30 cellular contexts compared by ENCODE assay signal in genomic region chr6:39669117-39669690, GRCh38. TPM values are rescaled to one million over a fixed set of nuclear protein-coding genes. Genes with fewer than 3 reads are reported as not detected.
DNase-seq lines count a peak whose midpoint lies in the region; ATAC-seq, FAIRE-seq and TF ChIP-seq lines count a peak whose summit lies in the region.
"Had no signal": no experiment of that assay in that cellular context is flagged by ENCODE, and none has a peak within 500 bp of the region (broad histone marks: within the 10 kb centered on the region; RNA-seq: fewer than 3 reads in every experiment).

No MANE protein-coding gene starts in this region.

- intact Hi-C loops in GM12878 (cut with micrococcal nuclease; ENCODE audit: unreplicated experiment) = no loop called here
- intact Hi-C loops in activated CD4-positive, alpha-beta T cell treated with anti-CD3 and anti-CD28 coated beads, Interleukin-2, amount 10 ng/mL, durations not matched to agents 24 days and 14 days (cut with micrococcal nuclease) = no loop called here

- peak; percentile 13 for FAIRE-seq in GM12878 (lab: Jason Lieb, UNC)

- H3K9me3 ChIP-seq in HUES48 (ENCODE audit: control insufficient read depth, insufficient read depth, low read length) = peaks cover 3% of the 10 kb centered on the region
- H3K9me3 ChIP-seq in GM12878 (replicated peaks; ENCODE audit: control insufficient read depth, insufficient read depth, low read length) = no peaks in the 10 kb centered on the region; the same call in 2 of the 3 replicates

- TF ChIP-seq POLR2A in GM12878 (IDR thresholded peaks at IDR 0.05; ENCODE audit: low read depth, low read length) = no peak

- peaks cover 17% of the 10 kb centered on the region for H3K4me1 ChIP-seq in HUES48 (ENCODE audit: control insufficient read depth, insufficient read depth, low read length)
- no peaks in the 10 kb centered on the region for H3K4me1 ChIP-seq in GM12878 (ENCODE audit: control insufficient read depth, insufficient read depth, low read length)
- H3K4me1 ChIP-seq: foreskin keratinocyte, heart left ventricle had no signal

- RAD21 ChIA-PET in GM12878 (lab: Charles Lee; ENCODE audit: unreplicated experiment) = interaction anchor here (2.2 kb wide), 1 partner anchor 61 kb away, joined by 7 read pairs; no protein-coding TSS in a partner anchor

- H3K9ac ChIP-seq in HUES48 (ENCODE audit: low read depth, low read length) (no peak overlapping the region), GM12878 (ENCODE audit: control insufficient read depth, insufficient read depth, low read length) (no peak overlapping the region)

- no peaks in the 10 kb centered on the region for H3K9me3 Mint-ChIP-seq in activated CD4-positive, alpha-beta T cell treated with anti-CD3 and anti-CD28 coated beads, Interleukin-2, amount 10 ng/mL, durations not matched to agents 24 days and 14 days
- peaks cover 12% of the 10 kb centered on the region for H3K9me3 Mint-ChIP-seq in mesothelial cell of epicardium
- H3K9me3 Mint-ChIP-seq: activated naive CD4-positive, alpha-beta T cell treated with anti-CD3 and anti-CD28 coated beads, Interleukin-2, amount 50 U/mL, for 72 hours; effector memory CD8-positive, alpha-beta T cell had no signal

- H3K27ac ChIP-seq in HUES48 (ENCODE audit: low read depth, low read length) (peak overlapping the region; percentile 43), GM12878 (ENCODE audit: control insufficient read depth, insufficient read depth) (no peak overlapping the region)
- H3K27ac ChIP-seq: foreskin keratinocyte, heart left ventricle had no signal

- no peak overlapping the region for H2AFZ ChIP-seq in GM12878 (ENCODE audit: control insufficient read depth, low read depth, low read length)

- ATAC-seq in GM12878 (peak; percentile 26), esophagus mucosa (no peak)
- no peak for ATAC-seq in stimulated activated naive CD8-positive, alpha-beta T cell treated with anti-CD3 and anti-CD28 coated beads, Interleukin-15, Interleukin-2, amounts not matched to agents 100 U/mL and 50 U/mL, for 24 hours
- ATAC-seq: activated CD4-positive, alpha-beta T cell treated with anti-CD3 and anti-CD28 coated beads for 36 hours; activated naive CD4-positive, alpha-beta T cell treated with anti-CD3 and anti-CD28 coated beads, Interleukin-2, amount 50 U/mL, for 72 hours; effector memory CD8-positive, alpha-beta T cell; foreskin keratinocyte; heart left ventricle; mucosa of descending colon; natural killer cell treated with Interleukin-12 subunit alpha and Interleukin-12 subunit beta and Interleukin-15 and Interleukin-18, amount 100 ng/mL, for 72 hours had no signal

- no peak overlapping the region for H3K4me3 Mint-ChIP-seq in activated CD4-positive, alpha-beta T cell treated with anti-CD3 and anti-CD28 coated beads, Interleukin-2, amount 10 ng/mL, durations not matched to agents 24 days and 14 days
- H3K4me3 Mint-ChIP-seq in mesothelial cell of epicardium = no peak overlapping the region
- H3K4me3 Mint-ChIP-seq: activated CD4-positive, alpha-beta T cell treated with anti-CD3 and anti-CD28 coated beads for 36 hours; effector memory CD8-positive, alpha-beta T cell; IgD-negative memory B cell; natural killer cell treated with Interleukin-12 subunit alpha and Interleukin-12 subunit beta and Interleukin-15 and Interleukin-18, amount 100 ng/mL, for 72 hours; stimulated activated memory B cell treated with anti-CD40 and anti-IgM and Interleukin-4, amounts not matched to agents 10 μg/mL and 1 μg/mL and 100 μg/mL, for 72 hours; type B pancreatic cell had no signal

- TF ChIP-seq RAD21 in GM12878 (IDR thresholded peaks at IDR 0.05; ENCODE audit: insufficient read depth, low read depth, low read length) = no peak

- H3K4me2 ChIP-seq in GM12878 (ENCODE audit: control insufficient read depth, insufficient read depth) = no peak overlapping the region

- TF ChIP-seq EP300 in GM12878 (IDR thresholded peaks at IDR 0.05; ENCODE audit: borderline replicate concordance in 1 of 2, control insufficient read depth in 1 of 2, low read depth in 2 of 2, low read length in 2 of 2) = no peak

- H3K27me3 Mint-ChIP-seq in activated CD4-positive, alpha-beta T cell treated with anti-CD3 and anti-CD28 coated beads, Interleukin-2, amount 10 ng/mL, durations not matched to agents 24 days and 14 days = peaks cover 6% of the 10 kb centered on the region
- H3K27me3 Mint-ChIP-seq in mesothelial cell of epicardium (ENCODE audit: low read depth) = no peaks in the 10 kb centered on the region
- H3K27me3 Mint-ChIP-seq: type B pancreatic cell had no signal

- in situ Hi-C loops in GM12878 (cut with MboI) = no loop called here

- H3K4me1 Mint-ChIP-seq in activated CD4-positive, alpha-beta T cell treated with anti-CD3 and anti-CD28 coated beads, Interleukin-2, amount 10 ng/mL, durations not matched to agents 24 days and 14 days = no peaks in the 10 kb centered on the region
- H3K4me1 Mint-ChIP-seq in mesothelial cell of epicardium = peaks cover 7% of the 10 kb centered on the region
- H3K4me1 Mint-ChIP-seq: activated CD4-positive, alpha-beta T cell treated with anti-CD3 and anti-CD28 coated beads for 36 hours; stimulated activated memory B cell treated with anti-CD40 and anti-IgM and Interleukin-4, amounts not matched to agents 10 μg/mL and 1 μg/mL and 100 μg/mL, for 72 hours had no signal

- H3K4me3 ChIP-seq in AG04449 (ENCODE audit: low read depth, low read length) (no peak overlapping the region), HUES48 (ENCODE audit: low read depth, low read length) (peak overlapping the region; percentile 28; the same call in 1 of the 2 replicates), GM12878 (no peak overlapping the region)
- H3K4me3 ChIP-seq: heart left ventricle, lung, mucosa of descending colon had no signal

- BruUV-seq in GM12878 (replicated peaks; lab: Mats Ljungman, UMichigan) = no TSS peak

- H3K27me3 ChIP-seq in HUES48 (ENCODE audit: control insufficient read depth, insufficient read depth, low read length) = no peaks in the 10 kb centered on the region
- H3K27me3 ChIP-seq in GM12878 (replicated peaks in 1 of 2; ENCODE audit: control insufficient read depth in 2 of 2, insufficient read depth in 2 of 2, low read length in 1 of 2) = no peaks in the 10 kb centered on the region
- H3K27me3 ChIP-seq: heart left ventricle had no signal

- WGBS in GM12878 (ENCODE audit: insufficient coverage, insufficient replicate concordance, low lambda C conversion rate, missing lambda C conversion rate) = 59% methylated on average over 3 of the region's 3 CpGs

- H3K36me3 ChIP-seq in HUES48 (ENCODE audit: control insufficient read depth, insufficient read depth, low read length) = no peaks in the 10 kb centered on the region
- no peaks in the 10 kb centered on the region for H3K36me3 ChIP-seq in GM12878 (ENCODE audit: control insufficient read depth in 2 of 2, insufficient read depth in 2 of 2, low read length in 1 of 2)
- H3K36me3 ChIP-seq: heart left ventricle had no signal

- CTCF ChIA-PET in AG04449 (lab: Yijun Ruan, JAX) (interaction anchor here (1.2 kb wide), 1 partner anchor 11 kb away, joined by 4 read pairs; no protein-coding TSS in a partner anchor), GM12878 (lab: Yijun Ruan, JAX) (interaction anchor here (1.1 kb wide), 1 partner anchor 15 kb away, joined by 3 read pairs; no protein-coding TSS in a partner anchor)

- no peaks in the 10 kb centered on the region for H3K79me2 ChIP-seq in GM12878 (ENCODE audit: control insufficient read depth, insufficient read depth, low read length)

- SMC1A ChIA-PET in GM12878 (lab: Charles Lee; ENCODE audit: uncharacterized antibody, unreplicated experiment) = interaction anchor here (1.1 to 3.8 kb wide), 9 partner anchors 9 to 123 kb away, joined by 3 to 13 read pairs (median 4); partner anchors contain the start of gene DAAM2

- no peaks in the 10 kb centered on the region for H3K36me3 Mint-ChIP-seq in activated CD4-positive, alpha-beta T cell treated with anti-CD3 and anti-CD28 coated beads, Interleukin-2, amount 10 ng/mL, durations not matched to agents 24 days and 14 days (ENCODE audit: low read depth)
- no peaks in the 10 kb centered on the region for H3K36me3 Mint-ChIP-seq in mesothelial cell of epicardium
- H3K36me3 Mint-ChIP-seq: activated naive CD4-positive, alpha-beta T cell treated with anti-CD3 and anti-CD28 coated beads, Interleukin-2, amount 50 U/mL, for 72 hours; natural killer cell treated with Interleukin-12 subunit alpha and Interleukin-12 subunit beta and Interleukin-15 and Interleukin-18, amount 100 ng/mL, for 72 hours; type B pancreatic cell had no signal

- peak; percentile 10 for DNase-seq in AG04449 (ENCODE audit: low read depth, low spot score)
- DNase-seq in GM12878 (ENCODE audit: low read depth, low spot score) = no peak
- peak; percentile 75 for DNase-seq in iris pigment epithelial cell (ENCODE audit: low read depth)
- DNase-seq in activated CD4-positive, alpha-beta T cell treated with anti-CD3 and anti-CD28 coated beads, Interleukin-2, amount 10 ng/mL, durations not matched to agents 24 days and 14 days = no peak
- DNase-seq in stimulated activated naive CD8-positive, alpha-beta T cell treated with anti-CD3 and anti-CD28 coated beads, Interleukin-15, Interleukin-2, amounts not matched to agents 100 U/mL and 50 U/mL, for 24 hours = no peak
- DNase-seq in mesothelial cell of epicardium (ENCODE audit: low spot score in 2 of 2, unreplicated experiment in 2 of 2) = no peak
- DNase-seq: 8988T; activated CD4-positive, alpha-beta T cell treated with anti-CD3 and anti-CD28 coated beads for 36 hours; activated effector memory CD4-positive, alpha-beta T cell treated with Interleukin-2 at 50 U/mL for 16 hours; Calu3; cortex of kidney; DMS79 treated with DMSO at 0.1 percent for 48 hours; effector memory CD8-positive, alpha-beta T cell; erythroblast; foreskin keratinocyte; H9; heart left ventricle; mucosa of descending colon; NCI-H446; NCI-H748 treated with DMSO at 0.1 percent for 48 hours; Right ventricle myocardium superior had no signal

- H4K20me1 ChIP-seq in GM12878 (ENCODE audit: control insufficient read depth, insufficient read depth) = no peaks in the 10 kb centered on the region

- POLR2A ChIA-PET in AG04449 (lab: Yijun Ruan, JAX) = no interaction called here
- POLR2A ChIA-PET in GM12878 (lab: Charles Lee) = no interaction called here

- TF ChIP-seq CTCF in AG04449 (IDR thresholded peaks at IDR 0.05; ENCODE audit: insufficient read depth, low read length, missing control alignments) (no peak), GM12878 (IDR thresholded peaks at IDR 0.05 in 2 of 3, conservative IDR thresholded peaks at IDR 0.05 in 1 of 3; ENCODE audit: control insufficient read depth in 2 of 3, extremely low read depth in 1 of 3, insufficient read depth in 1 of 3, low read depth in 3 of 3, low read length in 3 of 3) (no peak), mesothelial cell of epicardium (IDR thresholded peaks at IDR 0.05; ENCODE audit: unreplicated experiment) (no peak)

- no peak overlapping the region for H3K27ac Mint-ChIP-seq in activated CD4-positive, alpha-beta T cell treated with anti-CD3 and anti-CD28 coated beads, Interleukin-2, amount 10 ng/mL, durations not matched to agents 24 days and 14 days
- H3K27ac Mint-ChIP-seq in mesothelial cell of epicardium = no peak overlapping the region
- H3K27ac Mint-ChIP-seq: activated CD4-positive, alpha-beta T cell treated with anti-CD3 and anti-CD28 coated beads for 36 hours; activated naive CD4-positive, alpha-beta T cell treated with anti-CD3 and anti-CD28 coated beads, Interleukin-2, amount 50 U/mL, for 72 hours; effector memory CD8-positive, alpha-beta T cell; IgD-negative memory B cell; natural killer cell treated with Interleukin-12 subunit alpha and Interleukin-12 subunit beta and Interleukin-15 and Interleukin-18, amount 100 ng/mL, for 72 hours; stimulated activated memory B cell treated with anti-CD40 and anti-IgM and Interleukin-4, amounts not matched to agents 10 μg/mL and 1 μg/mL and 100 μg/mL, for 72 hours; type B pancreatic cell had no signal

RNA-seq across cellular contexts. Expression of gene KIF6, which starts 56.0 kb away (rescaled TPM):
- 0.52 and 1.2 TPM in 2 replicates for total RNA-seq in GM12878 (2013; cell fraction: nucleolus; rRNA removed)
- total RNA-seq in GM12878 (2014; rRNA removed) (0.11 and 0.28 TPM in 2 replicates), GM12878 (2014; rRNA removed; fragmentation: Illumina TruSeq; extraction: Trizol) (0.09 and 0.23 TPM in 2 replicates), GM12878 (2021) (0.28 and 0.35 TPM in 2 replicates), esophagus mucosa (0.24 TPM), mesothelial cell of epicardium (1.2 to 1.4 TPM (median 1.3 TPM) in 3 replicates)
- polyA plus RNA-seq in GM12878 (2011; ENCODE audit: low read depth) = not detected
- polyA plus RNA-seq in GM12878 (2011; rRNA removed) (0.76 and 0.82 TPM in 2 replicates), GM12878 (2014; fragmentation: Illumina TruSeq; extraction: Trizol) (0.33 and 0.35 TPM in 2 replicates), GM12878 (2014; fragmentation: Nextera tagmentation; extraction: Ambion mirVana) (under 1 TPM; 0.09 to 0.18 TPM), GM12878 (2014; rRNA removed) (0.06 and 0.12 TPM in 2 replicates), GM12878 (2016; fragmentation: Nextera tagmentation; extraction: Ambion mirVana) (1 to 10 TPM in 1 of 2 experiments, under 1 TPM in 1; 0.46 to 1.0 TPM)
- polyA plus RNA-seq in GM12878 (2011; cell fraction: cytosol; rRNA removed) = 0.48 and 0.73 TPM in 2 replicates
- 0.84 and 0.99 TPM in 2 replicates for polyA plus RNA-seq in GM12878 (2011; cell fraction: nucleus; rRNA removed)
- polyA plus RNA-seq in GM12878 (2012) = 0.07 and 0.13 TPM in 2 replicates
- 1.4 and 2.1 TPM in 2 replicates for polyA minus RNA-seq in GM12878 (2011; rRNA and poly(A)+ RNA removed)
- polyA minus RNA-seq in GM12878 (2011; cell fraction: cytosol; rRNA and poly(A)+ RNA removed) = 0.73 TPM in 1 of 2 replicates, not detected in the other
- 1.9 and 2.5 TPM in 2 replicates for polyA minus RNA-seq in GM12878 (2011; cell fraction: nucleus; rRNA and poly(A)+ RNA removed)
- 0.17 and 0.33 TPM in 2 replicates for total RNA-seq in activated CD4-positive, alpha-beta T cell treated with anti-CD3 and anti-CD28 coated beads, Interleukin-2, amount 10 ng/mL, durations not matched to agents 24 days and 14 days
- total RNA-seq: cardiac septum; natural killer cell treated with Interleukin-12 subunit alpha and Interleukin-12 subunit beta and Interleukin-15 and Interleukin-18, amount 100 ng/mL, for 72 hours had no signal
- polyA plus RNA-seq: IgD-negative memory B cell had no signal

Comparison
In these comparisons a context has a peak if more than half of its experiments do, and no peak if none do; other contexts are left out.
1. DNase-seq: peak in AG04449 (single experiment) and iris pigment epithelial cell (single experiment); none in GM12878 (single experiment), activated CD4-positive, alpha-beta T cell treated with anti-CD3 and anti-CD28 coated beads, Interleukin-2, amount 10 ng/mL, durations not matched to agents 24 days and 14 days (single experiment), stimulated activated naive CD8-positive, alpha-beta T cell treated with anti-CD3 and anti-CD28 coated beads, Interleukin-15, Interleukin-2, amounts not matched to agents 100 U/mL and 50 U/mL, for 24 hours (single experiment) and mesothelial cell of epicardium (0 of 2).